16 cellular contexts compared by ENCODE assay signal in the genomic region with DNA sequence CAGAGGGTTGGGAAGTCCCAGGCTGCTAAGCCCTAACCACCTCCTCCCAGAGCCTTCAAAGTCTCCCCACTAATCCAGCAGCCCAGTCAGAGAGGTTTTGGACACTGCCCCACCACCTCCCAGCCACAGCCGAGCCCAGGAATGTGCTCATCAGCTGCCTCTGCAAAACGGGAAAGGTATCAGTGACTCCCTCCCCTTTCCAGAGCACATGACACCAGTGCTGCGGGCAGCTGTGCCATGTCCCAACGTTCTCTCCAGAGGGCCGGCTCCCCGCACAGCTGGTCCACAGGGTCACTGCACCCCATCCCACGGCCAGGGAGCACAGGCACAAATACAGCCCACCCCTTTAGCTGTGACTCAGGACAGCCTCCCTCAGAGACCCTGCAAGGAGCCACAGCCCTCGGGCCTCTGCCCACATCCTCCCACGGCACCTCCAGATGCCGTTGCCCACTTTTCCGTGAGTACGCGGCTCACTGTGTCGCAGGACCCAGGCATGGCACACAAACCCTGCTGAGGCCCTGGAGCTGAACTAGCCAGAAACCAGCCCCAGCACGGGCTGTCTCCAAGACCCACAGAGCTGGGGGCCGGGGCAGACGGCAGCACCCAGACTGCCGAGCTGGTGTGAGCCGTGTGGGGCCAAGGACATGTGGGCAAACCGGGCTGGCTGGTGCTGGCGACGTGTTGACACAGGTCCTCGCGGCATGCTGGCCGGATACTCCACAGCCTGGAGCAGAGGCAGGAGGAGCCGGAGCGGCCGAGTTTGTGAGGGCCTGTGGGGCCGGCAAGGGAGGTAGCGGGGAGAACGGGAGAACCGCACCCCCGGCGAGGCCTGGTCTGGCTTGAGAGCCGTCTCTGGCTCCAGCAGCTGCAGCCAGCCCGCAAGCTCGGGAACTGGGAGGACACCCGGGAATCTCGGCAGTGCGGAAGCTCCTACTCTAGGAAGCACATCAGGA. TPM values are rescaled to one million over a fixed set of nuclear protein-coding genes. Genes with fewer than 3 reads are reported as not detected.
A peak's percentile ranks its signal among the peaks of the same experiment; 100 is the strongest.
DNase-seq lines count a peak whose midpoint lies in the region; ATAC-seq and TF ChIP-seq lines count a peak whose summit lies in the region.
"Had no signal": no experiment of that assay in that cellular context is flagged by ENCODE, and none has a peak within 500 bp of the region (broad histone marks: within the 10 kb centered on the region; RNA-seq: fewer than 3 reads in every experiment).

No MANE protein-coding gene starts in this region.

- ATAC-seq in HG03442 (IDR thresholded peaks at IDR 0.05; ENCODE audit: unreplicated experiment) = no peak
- ATAC-seq: activated CD8-positive, alpha-beta T cell treated with anti-CD3 and anti-CD28 coated beads for 36 hours; gastroesophageal sphincter had no signal

- no peaks in the 10 kb centered on the region for H3K4me1 ChIP-seq in smooth muscle cell (ENCODE audit: low read depth)
- H3K4me1 ChIP-seq in colonic mucosa = no peaks in the 10 kb centered on the region
- H3K4me1 ChIP-seq: gastroesophageal sphincter had no signal

- H3K9me3 ChIP-seq in smooth muscle cell (replicated peaks; ENCODE audit: low read depth) (no peaks in the 10 kb centered on the region), colonic mucosa (no peaks in the 10 kb centered on the region)
- H3K9me3 ChIP-seq: gastroesophageal sphincter had no signal

- TF ChIP-seq CTCF in VCaP (conservative IDR thresholded peaks at IDR 0.05) (no peak), smooth muscle cell (IDR thresholded peaks at IDR 0.05; ENCODE audit: borderline replicate concordance, insufficient read depth, poor library complexity, severe bottlenecking) (no peak), colonic mucosa (IDR thresholded peaks at IDR 0.05) (no peak)

- H3K4me3 ChIP-seq in smooth muscle cell (no peak overlapping the region), colonic mucosa (no peak overlapping the region)
- H3K4me3 ChIP-seq: gastroesophageal sphincter had no signal

- no peaks in the 10 kb centered on the region for H3K27me3 ChIP-seq in smooth muscle cell (ENCODE audit: low read depth)
- H3K27me3 ChIP-seq in colonic mucosa = no peaks in the 10 kb centered on the region
- H3K27me3 ChIP-seq: gastroesophageal sphincter had no signal

- H3K9ac ChIP-seq in smooth muscle cell (ENCODE audit: low read depth) (no peak overlapping the region), colonic mucosa (ENCODE audit: low read depth in 2 of 2, low read length in 2 of 2) (no peak overlapping the region)

- WGBS in smooth muscle cell (ENCODE audit: low lambda C conversion rate) = 71% methylated on average over 40 of the region's 40 CpGs

- H3F3A ChIP-seq in smooth muscle cell (ENCODE audit: low read depth) = peaks cover 49% of the 10 kb centered on the region

- H3K27ac ChIP-seq in VCaP (peak overlapping the region; percentile 69), smooth muscle cell (ENCODE audit: low read depth) (peak overlapping the region; percentile 52), colonic mucosa (no peak overlapping the region)
- H3K27ac ChIP-seq: 22Rv1, gastroesophageal sphincter had no signal

- H4K20me1 ChIP-seq in smooth muscle cell (ENCODE audit: low read depth) = peaks cover 41% of the 10 kb centered on the region

- H3K4me2 ChIP-seq in smooth muscle cell = no peak overlapping the region

- no peak overlapping the region for H2AFZ ChIP-seq in smooth muscle cell (ENCODE audit: low read depth)

- H3K36me3 ChIP-seq in smooth muscle cell (ENCODE audit: low read depth) (peaks cover 3% of the 10 kb centered on the region), colonic mucosa (peaks cover 9% of the 10 kb centered on the region)

- intact Hi-C loops in colonic mucosa (cut with DNase I) = no loop called here

- DNase-seq in DMS 273 (lab: John Stamatoyannopoulos, UW; ENCODE audit: unreplicated experiment) (peak; percentile 48), DMS 273 treated with DMSO at 0.1 percent for 48 hours (lab: John Stamatoyannopoulos, UW) (no peak), islet precursor cell (peak; percentile 76), smooth muscle cell (lab: John Stamatoyannopoulos, UW; ENCODE audit: unreplicated experiment) (no peak), NCI-H446 (lab: John Stamatoyannopoulos, UW) (no peak), colonic mucosa (no peak)
- DNase-seq: activated CD8-positive, alpha-beta T cell treated with anti-CD3 and anti-CD28 coated beads for 36 hours; activated naive CD4-positive, alpha-beta T cell treated with Interleukin-2 at 50 U/mL for 16 hours; NCI-H1105; NCI-H526 treated with DMSO at 0.1 percent for 48 hours had no signal

- H3K79me2 ChIP-seq in smooth muscle cell (ENCODE audit: low read depth) = no peaks in the 10 kb centered on the region

RNA-seq across cellular contexts. Expression of gene PPP1R27, which starts 6.3 kb away (rescaled TPM):
- total RNA-seq in smooth muscle cell = 0.58 and 3.1 TPM in 2 replicates
- polyA plus RNA-seq in smooth muscle cell = 0.79 and 1.6 TPM in 2 replicates
- total RNA-seq in colonic mucosa = not detected
- total RNA-seq: activated CD8-positive, alpha-beta T cell treated with anti-CD3 and anti-CD28 coated beads for 36 hours; gastroesophageal sphincter; mucosa of gallbladder; T-helper 1 cell treated with Interleukin-12 subunit alpha and Interleukin-12 subunit beta and Interleukin-4 antibody, amounts not matched to agents 30 ng/mL and 1 ng/mL, for 36 hours had no signal

RNA-seq across cellular contexts. Expression of gene MCRIP1, which starts 8.0 kb away (rescaled TPM):
- 85.1 and 85.8 TPM in 2 replicates for total RNA-seq in smooth muscle cell
- polyA plus RNA-seq in smooth muscle cell = 194 and 208 TPM in 2 replicates
- total RNA-seq in colonic mucosa = 10 to 100 TPM; 25.9 to 26.2 TPM

RNA-seq across cellular contexts. Expression of gene P4HB, which starts 19.2 kb away (rescaled TPM):
- total RNA-seq in smooth muscle cell = 1,406 and 1,593 TPM in 2 replicates
- polyA plus RNA-seq in smooth muscle cell = 1,326 and 1,526 TPM in 2 replicates
- total RNA-seq in colonic mucosa = 1,000 to 10,000 TPM in 1 of 2 donors, 100 to 1,000 TPM in 1; 719 to 1,051 TPM

RNA-seq across cellular contexts. Expression of gene ARHGDIA, which starts 30.0 kb away (rescaled TPM):
- 67.6 and 256 TPM in 2 replicates for total RNA-seq in smooth muscle cell
- polyA plus RNA-seq in smooth muscle cell = 353 and 360 TPM in 2 replicates
- total RNA-seq in colonic mucosa = 100 to 1,000 TPM; 407 to 546 TPM

RNA-seq across cellular contexts. Expression of gene GCGR, which starts 37.2 kb away (rescaled TPM):
- total RNA-seq in smooth muscle cell (not detected in 2 replicates), colonic mucosa (not detected)
- 0.58 TPM in 1 of 2 replicates, not detected in the other for polyA plus RNA-seq in smooth muscle cell
- total RNA-seq: activated CD8-positive, alpha-beta T cell treated with anti-CD3 and anti-CD28 coated beads for 36 hours; T-helper 1 cell treated with Interleukin-12 subunit alpha and Interleukin-12 subunit beta and Interleukin-4 antibody, amounts not matched to agents 30 ng/mL and 1 ng/mL, for 36 hours had no signal

Comparison
In these comparisons a context has a peak if more than half of its experiments do, and no peak if none do; other contexts are left out.
1. DNase-seq: peak in DMS 273 (single experiment) and islet precursor cell (single experiment); none in DMS 273 treated with DMSO at 0.1 percent for 48 hours (single experiment), smooth muscle cell (single experiment), NCI-H446 (0 of 2) and colonic mucosa (single experiment).